Comparison of ENCODE assay signal across 8 cellular contexts in genomic region chr3:34547297-34547920, GRCh38.
"Had no signal": no experiment of that assay in that cellular context is flagged by ENCODE, and none has a peak within 500 bp of the region (broad histone marks: within the 10 kb centered on the region; RNA-seq: fewer than 3 reads in every experiment).

No MANE protein-coding gene starts in this region.

- FAIRE-seq: HepG2 had no signal

- H3K4me1 ChIP-seq: HAP-1 had no signal

- H3K4me1 Mint-ChIP-seq: IgD-negative memory B cell had no signal

- H3K4me3 Mint-ChIP-seq: GM23338, HFFc6, IgD-negative memory B cell had no signal

- ATAC-seq: GM23338, HCT116, HepG2 had no signal

- H3K36me3 Mint-ChIP-seq: IgD-negative memory B cell had no signal

- DNase-seq: H7, HFFc6 had no signal

- H2AFZ ChIP-seq: GM23338 had no signal

- H3K27me3 Mint-ChIP-seq: IgD-negative memory B cell had no signal

- H3K27ac ChIP-seq: HL-60 had no signal

- H3K4me3 ChIP-seq: GM23338, HAP-1 had no signal

- H3K36me3 ChIP-seq: HAP-1 had no signal

- H3K4me2 ChIP-seq: GM23338 had no signal

- H3K9me3 Mint-ChIP-seq: GM23338 had no signal

- H3K9me3 ChIP-seq: HAP-1 had no signal

- H3K27ac Mint-ChIP-seq: GM23338, HFFc6, IgD-negative memory B cell had no signal
